ENCODE assay signal across 28 cellular contexts in genomic region chr14:65261946-65262345, GRCh38.
"Had no signal": no experiment of that assay in that cellular context is flagged by ENCODE, and none has a peak within 500 bp of the region (broad histone marks: within the 10 kb centered on the region; RNA-seq: fewer than 3 reads in every experiment).

No MANE protein-coding gene starts in this region.

- H3K27ac ChIP-seq: adrenal gland, Peyer's patch, SK-N-MC had no signal

- H3K36me3 ChIP-seq: adrenal gland, Peyer's patch had no signal

- H3K27me3 ChIP-seq: adrenal gland, Peyer's patch had no signal

- ATAC-seq: activated CD8-positive, alpha-beta T cell treated with anti-CD3 and anti-CD28 coated beads, Interleukin-2, amount 10 ng/mL, durations not matched to agents 7 days and 5 days; K562; PC-3; Right ventricle myocardium inferior had no signal

- H3K4me3 Mint-ChIP-seq: activated CD4-positive, alpha-beta T cell treated with anti-CD3 and anti-CD28 coated beads, Interleukin-2, amount 10 ng/mL, durations not matched to agents 24 days and 14 days; activated CD8-positive, alpha-beta T cell treated with anti-CD3 and anti-CD28 coated beads, Interleukin-2, amount 10 ng/mL, durations not matched to agents 7 days and 5 days; activated naive CD4-positive, alpha-beta T cell treated with anti-CD3 and anti-CD28 coated beads for 36 hours; activated T-cell treated with anti-CD3 and anti-CD28 coated beads, Interleukin-2, amount 50 U/mL, for 24 hours; brain had no signal

- H3K27ac Mint-ChIP-seq: activated CD4-positive, alpha-beta T cell treated with anti-CD3 and anti-CD28 coated beads, Interleukin-2, amount 10 ng/mL, durations not matched to agents 24 days and 14 days; activated CD8-positive, alpha-beta T cell treated with anti-CD3 and anti-CD28 coated beads, Interleukin-2, amount 10 ng/mL, durations not matched to agents 7 days and 5 days; activated naive CD4-positive, alpha-beta T cell treated with anti-CD3 and anti-CD28 coated beads for 36 hours; activated naive CD4-positive, alpha-beta T cell treated with anti-CD3 and anti-CD28 coated beads, Interleukin-2, amount 50 U/mL, for 72 hours; activated T-cell treated with anti-CD3 and anti-CD28 coated beads, Interleukin-2, amount 50 U/mL, for 24 hours; brain had no signal

- H3K4me1 ChIP-seq: adrenal gland, Peyer's patch had no signal

- DNase-seq: activated CD4-positive, alpha-beta T cell treated with anti-CD3 and anti-CD28 coated beads, Interleukin-2, amount 10 ng/mL, durations not matched to agents 24 days and 14 days; activated CD4-positive, alpha-beta T cell treated with anti-CD3 and anti-CD28 coated beads, Interleukin-2, amount 50 U/mL, for 4 hours; activated CD8-positive, alpha-beta T cell treated with anti-CD3 and anti-CD28 coated beads, Interleukin-2, amount 10 ng/mL, durations not matched to agents 7 days and 5 days; activated gamma-delta T cell treated with Interleukin-2 at 50 U/mL for 16 hours; activated naive CD4-positive, alpha-beta T cell treated with anti-CD3 and anti-CD28 coated beads for 36 hours; activated T-cell treated with anti-CD3 and anti-CD28 coated beads, Interleukin-2, amount 50 U/mL, for 24 hours; adrenal gland; anterior cingulate cortex; caudate nucleus; cerebellar nuclear complex; NCI-H1092 treated with DMSO at 0.1 percent for 48 hours; NCI-H1436; NCI-H1694; NCI-H1930; NCI-H2081 treated with DMSO at 0.1 percent for 48 hours; NCI-H345; NCI-H526 treated with DMSO at 0.1 percent for 48 hours; NK-92 treated with Interleukin-12 subunit alpha and Interleukin-12 subunit beta, amount 100 ng/mL, for 24 hours; PC-3; RPMI8226; SIG-M5; T1000 had no signal

- H3K9me3 ChIP-seq: adrenal gland had no signal

- H3K36me3 Mint-ChIP-seq: brain had no signal

- H3K27me3 Mint-ChIP-seq: activated CD4-positive, alpha-beta T cell treated with anti-CD3 and anti-CD28 coated beads, Interleukin-2, amount 10 ng/mL, durations not matched to agents 24 days and 14 days; activated T-cell treated with anti-CD3 and anti-CD28 coated beads, Interleukin-2, amount 50 U/mL, for 24 hours; brain had no signal

- H3K4me3 ChIP-seq: adrenal gland, K562, Peyer's patch, SK-N-MC had no signal
